Comparison of ENCODE assay signal across 20 cellular contexts in the genomic region with DNA sequence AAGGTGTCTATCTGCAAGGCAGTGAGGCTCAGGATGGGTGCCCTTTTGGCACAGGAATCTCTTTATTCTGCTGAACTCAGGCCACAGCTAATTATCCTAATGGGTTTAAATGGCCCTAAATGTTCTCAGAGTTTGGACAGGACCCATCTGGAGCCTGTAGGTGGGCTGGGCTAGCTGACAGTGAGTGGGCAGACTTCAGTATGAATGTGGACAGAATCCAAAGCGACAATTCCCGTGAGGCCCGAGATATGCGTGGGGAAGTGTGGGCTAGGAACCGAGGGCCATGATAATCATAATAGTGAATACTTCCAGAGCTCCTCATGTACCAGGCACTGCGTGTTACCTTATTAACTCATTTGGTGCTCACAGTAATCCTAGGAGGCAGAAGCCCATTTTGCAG.
"Had no signal": no experiment of that assay in that cellular context is flagged by ENCODE, and none has a peak within 500 bp of the region (broad histone marks: within the 10 kb centered on the region; RNA-seq: fewer than 3 reads in every experiment).

No MANE protein-coding gene starts in this region.

- DNase-seq: colonic mucosa; dermis blood vessel endothelial cell; foreskin keratinocyte; head of caudate nucleus; kidney glomerular epithelial cell; mammary epithelial cell; mucosa of descending colon; nucleus accumbens; ovary; right lobe of liver; stimulated activated CD4-positive, alpha-beta T cell treated with anti-CD3 and anti-CD28 coated beads, Interleukin-4, amount 100 ng/mL, for 1 hour; stimulated activated CD8-positive, alpha-beta memory T cell treated with anti-CD3 and anti-CD28 coated beads, Interleukin-4, amount 100 ng/mL, for 48 hours; stimulated activated naive CD8-positive, alpha-beta T cell treated with anti-CD3 and anti-CD28 coated beads, Interleukin-15, Interleukin-2, amounts not matched to agents 100 U/mL and 50 U/mL, for 24 hours; testis; upper lobe of right lung had no signal

- H3K4me2 ChIP-seq: hepatocyte had no signal

- H2AFZ ChIP-seq: hepatocyte had no signal

- H3K36me3 ChIP-seq: colonic mucosa, ovary, right lobe of liver, tibial nerve, upper lobe of right lung, vagina had no signal

- H3K4me3 ChIP-seq: colonic mucosa, hepatocyte, mucosa of descending colon, ovary, right lobe of liver, testis, tibial nerve, upper lobe of right lung, vagina had no signal

- H3K4me1 ChIP-seq: colonic mucosa, foreskin keratinocyte, right lobe of liver, testis, upper lobe of right lung, vagina had no signal

- H3K27ac ChIP-seq: colonic mucosa, foreskin keratinocyte, hepatocyte, ovary, right lobe of liver, testis, upper lobe of right lung, vagina had no signal

- H3K27me3 ChIP-seq: colonic mucosa, foreskin keratinocyte, hepatocyte, ovary, right lobe of liver, testis, tibial nerve, upper lobe of right lung, vagina had no signal

- H3K9me3 ChIP-seq: colonic mucosa, mucosa of descending colon, ovary, right lobe of liver, testis, tibial nerve, upper lobe of right lung, vagina had no signal

- ATAC-seq: foreskin keratinocyte; mucosa of descending colon; naive thymus-derived CD8-positive, alpha-beta T cell; right lobe of liver; stimulated activated effector memory CD8-positive, alpha-beta T cell treated with anti-CD3 and anti-CD28 coated beads, Interleukin-12 subunit alpha, Interleukin-12 subunit beta, amount 100 ng/mL, for 72 hours; stimulated activated naive CD8-positive, alpha-beta T cell treated with anti-CD3 and anti-CD28 coated beads, Interleukin-15, Interleukin-2, amounts not matched to agents 100 U/mL and 50 U/mL, for 24 hours; upper lobe of right lung had no signal

- H3K79me2 ChIP-seq: hepatocyte had no signal
